In the genomic region with DNA sequence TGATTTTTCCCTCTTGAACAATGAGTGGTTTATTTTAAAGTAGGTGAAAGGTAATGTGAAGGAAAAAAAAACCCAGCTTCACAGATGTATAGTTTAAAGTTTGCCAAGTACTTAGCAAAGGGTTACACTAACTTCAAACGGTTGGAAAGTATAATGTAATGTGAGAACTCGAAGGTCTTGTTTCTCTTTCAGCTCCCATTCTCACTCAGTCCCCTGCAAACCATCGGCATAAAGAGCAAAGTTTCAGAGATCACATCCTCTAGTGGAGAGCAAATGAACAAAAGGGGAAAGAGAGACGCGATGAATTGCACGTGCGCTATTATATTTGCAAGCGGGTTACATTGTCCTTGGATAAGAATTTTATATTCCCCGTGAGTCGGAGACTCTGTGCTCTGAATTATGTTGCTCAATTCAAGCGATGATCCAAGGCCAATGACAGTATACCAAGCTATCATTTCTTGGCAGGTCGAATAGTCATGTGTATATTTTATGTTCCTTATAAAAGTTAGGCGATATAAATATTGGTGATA, we compare ENCODE assay signal across 8 cellular contexts. TPM values are rescaled to one million over a fixed set of nuclear protein-coding genes. Genes with fewer than 3 reads are reported as not detected.
A peak's percentile ranks its signal among the peaks of the same experiment; 100 is the strongest.
DNase-seq lines count a peak whose midpoint lies in the region; ATAC-seq, FAIRE-seq and TF ChIP-seq lines count a peak whose summit lies in the region.

No MANE protein-coding gene starts in this region.

- FAIRE-seq in K562 (lab: Jason Lieb, UNC), result no peak

- H3K9ac ChIP-seq in K562 (ENCODE audit: insufficient read depth in 1 of 2, low read depth in 2 of 2, low read length in 2 of 2), result no peak overlapping the region

- intact Hi-C loops in K562 (cut with micrococcal nuclease), result no loop called here

- H2AFZ ChIP-seq in K562 (ENCODE audit: low read depth, low read length), result 0 out of 2 replicates have a peak overlapping the region, but pooled peaks have one; percentile 40

- TF ChIP-seq RAD21 in K562 (CRISPR knock-in tag; conservative IDR thresholded peaks at IDR 0.05 in 1 of 2, IDR thresholded peaks at IDR 0.05 in 1 of 2), result no peak

- no peaks in the 10 kb centered on the region for H3K9me3 ChIP-seq in K562 (replicated peaks; ENCODE audit: control insufficient read depth, insufficient read depth, low read depth, low read length)

- no peaks in the 10 kb centered on the region for H3K79me2 ChIP-seq in K562 (ENCODE audit: control insufficient read depth, insufficient read depth, low read length)

- no peak overlapping the region for H3K27ac ChIP-seq in K562 (ENCODE audit: extremely low read depth, low read depth, low read length)

- BruUV-seq in K562 (replicated peaks; lab: Mats Ljungman, UMichigan), result no TSS peak

- no peaks in the 10 kb centered on the region for H3K4me1 ChIP-seq in K562 (replicated peaks in 1 of 2; ENCODE audit: control insufficient read depth in 2 of 2, insufficient read depth in 2 of 2, low read length in 2 of 2)

- no peaks in the 10 kb centered on the region for H3K9me1 ChIP-seq in K562 (ENCODE audit: control insufficient read depth, insufficient read depth, low read length)

- POLR2A ChIA-PET in K562 (lab: Yijun Ruan, JAX), result no interaction called here

- H3K4me2 ChIP-seq in K562 (ENCODE audit: insufficient read depth, low read length), result no peak overlapping the region

- H3K4me3 ChIP-seq in K562, result no peak overlapping the region

- peaks cover 0 to 7% of the 10 kb centered on the region in 2 experiments; a peak in 3 of 5 replicates for H3K27me3 ChIP-seq in K562 (ENCODE audit: control insufficient read depth in 2 of 2, insufficient read depth in 2 of 2, low read length in 2 of 2)

- H4K20me1 ChIP-seq in K562 (replicated peaks; ENCODE audit: control insufficient read depth, insufficient read depth, low read length), result no peaks in the 10 kb centered on the region

- 16% methylated on average over 13 of the region's 13 CpGs for WGBS in K562 (ENCODE audit: insufficient coverage, low coverage, missing lambda C conversion rate)

- in situ Hi-C loops in K562 (cut with MboI), result loop anchor here (10.0 kb wide), 1 partner anchor 215 kb away; no protein-coding TSS in a partner anchor

- TF ChIP-seq POLR2A in K562 (conservative IDR thresholded peaks at IDR 0.05), result no peak

- CTCF ChIA-PET in K562 (lab: Yijun Ruan, JAX; ENCODE audit: low intra/inter-chr PET ratio), result no interaction called here

- peak; percentile 34 for DNase-seq in DMS53 treated with DMSO at 0.1 percent for 48 hours (lab: John Stamatoyannopoulos, UW; ENCODE audit: unreplicated experiment)
- no peak for DNase-seq in K562 (ENCODE audit: extremely low read depth in 1 of 4, low spot score in 3 of 4)
- DNase-seq in mucosa of gallbladder (ENCODE audit: low spot score), result peak; percentile 48
- DNase-seq in cerebellum (ENCODE audit: low spot score), result no peak
- DNase-seq in Kasumi-1 (lab: John Stamatoyannopoulos, UW), result no peak
- DNase-seq in NCI-H1417 (lab: John Stamatoyannopoulos, UW), result no peak

- no peak for TF ChIP-seq CTCF in K562 (IDR thresholded peaks at IDR 0.05 in 2 of 3, conservative IDR thresholded peaks at IDR 0.05 in 1 of 3; ENCODE audit: insufficient read depth in 2 of 3, low read depth in 1 of 3, low read length in 3 of 3)

- no peaks in the 10 kb centered on the region for H3K36me3 ChIP-seq in K562 (ENCODE audit: control insufficient read depth, insufficient read depth, low read length)

- no peak for TF ChIP-seq EP300 in K562 (IDR thresholded peaks at IDR 0.05; ENCODE audit: low read length)

- ATAC-seq in GM19467 (IDR thresholded peaks at IDR 0.05; ENCODE audit: unreplicated experiment) (peak; percentile 90), HG03442 (IDR thresholded peaks at IDR 0.05; ENCODE audit: unreplicated experiment) (peak; percentile 98), K562 (peak; percentile 46; the same call in 1 of the 3 replicates)

TF ChIP-seq in K562, 482 proteins besides CTCF, POLR2A, EP300 and RAD21:
- TF ChIP-seq ZNF696 (CRISPR knock-in tag; conservative IDR thresholded peaks at IDR 0.05) (no peak), ZBTB17 (CRISPR knock-in tag; IDR thresholded peaks at IDR 0.05) (no peak), DNMT1 (IDR thresholded peaks at IDR 0.05) (no peak), MTA2 (IDR thresholded peaks at IDR 0.05; ENCODE audit: low read depth) (no peak), PML (IDR thresholded peaks at IDR 0.05; ENCODE audit: low read length) (no peak)

RNA-seq across cellular contexts. Expression of a gene that starts 37.6 kb away (rescaled TPM):
- 0.09 and 0.16 TPM in 2 replicates for total RNA-seq in K562 (2011; cell fraction: chromatin; rRNA removed; ENCODE audit: low replicate concordance)
- not detected in 2 replicates for total RNA-seq in K562 (2011; cell fraction: nucleolus; rRNA removed)
- 0.07 and 0.15 TPM in 2 replicates for total RNA-seq in K562 (2011; cell fraction: nucleoplasm; rRNA removed)
- total RNA-seq in K562 (2014; rRNA removed) (0.16 and 0.18 TPM in 2 replicates), K562 (2014; rRNA removed; fragmentation: Illumina TruSeq; extraction: Trizol) (0.25 and 0.26 TPM in 2 replicates), K562 (2015; rRNA removed; fragmentation: Illumina TruSeq; extraction: Trizol) (0.11 and 0.19 TPM in 2 replicates), K562 (2021) (0.42 and 0.58 TPM in 2 replicates), mucosa of gallbladder (20.2 TPM), cerebellum (1.1 TPM)
- polyA plus RNA-seq in K562 (2011; rRNA removed) (0.16 and 0.20 TPM in 2 replicates), K562 (2014; fragmentation: Illumina TruSeq; extraction: Trizol) (0.21 and 0.27 TPM in 2 replicates), K562 (2014; fragmentation: Nextera tagmentation; extraction: Ambion mirVana) (under 1 TPM; 0.08 to 0.11 TPM), K562 (2014; rRNA removed) (0.13 and 2.3 TPM in 2 replicates)
- polyA plus RNA-seq in K562 (2011; cell fraction: cytosol; rRNA removed), result 0.04 TPM in 1 of 2 replicates, not detected in the other
- polyA plus RNA-seq in K562 (2011; cell fraction: nucleus; rRNA removed), result 0.04 and 0.10 TPM in 2 replicates
- polyA plus RNA-seq in K562 (2012), result 0.18 and 0.54 TPM in 2 replicates
- 0.07 and 0.12 TPM in 2 replicates for polyA minus RNA-seq in K562 (2011; rRNA and poly(A)+ RNA removed)
- polyA minus RNA-seq in K562 (2011; cell fraction: cytosol; rRNA and poly(A)+ RNA removed), result not detected in 2 replicates
- polyA minus RNA-seq in K562 (2011; cell fraction: nucleus; rRNA and poly(A)+ RNA removed), result 0.22 and 0.27 TPM in 2 replicates

Comparison
In these comparisons a context has a peak if more than half of its experiments do, and no peak if none do; other contexts are left out.
1. DNase-seq: peak in DMS53 treated with DMSO at 0.1 percent for 48 hours (single experiment) and mucosa of gallbladder (single experiment); none in K562 (0 of 4), cerebellum (single experiment), Kasumi-1 (0 of 2) and NCI-H1417 (0 of 3).
2. ATAC-seq: peak in every context shown above with its lines; median percentile 98 in HG03442; 90 in GM19467; 46 in K562.
3. RNA of a gene that starts 37.6 kb away (total RNA-seq): 20.2 TPM in mucosa of gallbladder (single experiment); 1.1 TPM in cerebellum (single experiment) and 0.07 to 0.58 TPM in K562; every median in the first group is over 10 times any median in the second.